Comparison of ENCODE assay signal across 23 cellular contexts in genomic region chr9:109450346-109450745, GRCh38. TPM values are rescaled to one million over a fixed set of nuclear protein-coding genes. Genes with fewer than 3 reads are reported as not detected.
DNase-seq lines count a peak whose midpoint lies in the region; ATAC-seq, FAIRE-seq and TF ChIP-seq lines count a peak whose summit lies in the region.
"Had no signal": no experiment of that assay in that cellular context is flagged by ENCODE, and none has a peak within 500 bp of the region (broad histone marks: within the 10 kb centered on the region; RNA-seq: fewer than 3 reads in every experiment).

No MANE protein-coding gene starts in this region.

- H4K20me1 ChIP-seq in IMR-90 (ENCODE audit: insufficient read depth, low read length) (no peaks in the 10 kb centered on the region), keratinocyte (ENCODE audit: control insufficient read depth, extremely low read depth, insufficient read depth, low read length) (no peaks in the 10 kb centered on the region)
- H4K20me1 ChIP-seq: BLaER1 had no signal

- no peak overlapping the region for H2AK5ac ChIP-seq in IMR-90 (ENCODE audit: low read depth, low read length)

- H3K4me2 ChIP-seq in IMR-90 (ENCODE audit: low read depth, low read length) = no peak overlapping the region
- H3K4me2 ChIP-seq in keratinocyte (ENCODE audit: control insufficient read depth, extremely low read depth, insufficient read depth, low read depth, low read length) = no peak overlapping the region
- H3K4me2 ChIP-seq: BLaER1 had no signal

- dilution Hi-C loops in IMR-90 (cut with HindIII; ENCODE audit: low sequenced_read_pairs, unreplicated experiment) (no loop called here), keratinocyte (cut with MboI; ENCODE audit: extremely low pct_ligation_motif_present, low sequenced_read_pairs) (no loop called here)

- H3K4me1 ChIP-seq in IMR-90 (ENCODE audit: control insufficient read depth, insufficient read depth, low read length) (peaks cover 8% of the 10 kb centered on the region; the same call in 1 of the 2 replicates), keratinocyte (ENCODE audit: control insufficient read depth, extremely low read depth, insufficient read depth, low read length) (peaks cover 54% of the 10 kb centered on the region), skeletal muscle tissue (ENCODE audit: control insufficient read depth in 3 of 3, insufficient read depth in 3 of 3, low read length in 3 of 3) (peaks cover 6 to 31% (median 12%) of the 10 kb centered on the region in 3 donors), heart left ventricle (peaks cover 0 to 5% (median 0%) of the 10 kb centered on the region in 12 donors)

- H2BK5ac ChIP-seq in IMR-90 (ENCODE audit: low read depth, low read length, poor library complexity, severe bottlenecking) = no peak overlapping the region

- TF ChIP-seq CTCF in IMR-90 (conservative IDR thresholded peaks at IDR 0.05; ENCODE audit: low read depth, low read length) = no peak
- TF ChIP-seq CTCF in keratinocyte (optimal IDR thresholded peaks at IDR 0.05 in 1 of 3, IDR thresholded peaks at IDR 0.05 in 1 of 3, conservative IDR thresholded peaks at IDR 0.05 in 1 of 3; ENCODE audit: extremely low read depth in 1 of 3, insufficient read depth in 2 of 3, low read length in 3 of 3) = no peak
- no peak for TF ChIP-seq CTCF in heart left ventricle (IDR thresholded peaks at IDR 0.05)

- H3K23ac ChIP-seq in IMR-90 (ENCODE audit: low read depth, low read length) = no peak overlapping the region

- no peaks in the 10 kb centered on the region; the same call in none of the 2 replicates for H3K27me3 ChIP-seq in IMR-90 (ENCODE audit: control insufficient read depth, insufficient read depth, low read length)
- H3K27me3 ChIP-seq in keratinocyte (ENCODE audit: control insufficient read depth, extremely low read depth, insufficient read depth, low read length) = no peaks in the 10 kb centered on the region
- no peaks in the 10 kb centered on the region for H3K27me3 ChIP-seq in skeletal muscle tissue (ENCODE audit: control insufficient read depth in 3 of 3, insufficient read depth in 3 of 3, low read length in 3 of 3)
- H3K27me3 ChIP-seq in heart left ventricle = peaks cover 0 to 4% (median 0%) of the 10 kb centered on the region in 9 donors
- H3K27me3 ChIP-seq: BLaER1 had no signal

- no peaks in the 10 kb centered on the region for H3K36me3 ChIP-seq in IMR-90 (ENCODE audit: control insufficient read depth, insufficient read depth, low read length)
- peaks cover 3 to 12% of the 10 kb centered on the region in 2 experiments for H3K36me3 ChIP-seq in keratinocyte (ENCODE audit: control insufficient read depth in 2 of 2, extremely low read depth in 1 of 2, insufficient read depth in 2 of 2, low read length in 2 of 2)
- H3K36me3 ChIP-seq in skeletal muscle tissue (ENCODE audit: control insufficient read depth in 3 of 3, insufficient read depth in 3 of 3, low read length in 3 of 3) = peaks cover 0 to 3% (median under 1%) of the 10 kb centered on the region in 3 donors
- no peaks in the 10 kb centered on the region for H3K36me3 ChIP-seq in heart left ventricle
- H3K36me3 ChIP-seq: BLaER1 had no signal

- DNase-seq in IMR-90 (peak; percentile 12), amniotic epithelial cell (ENCODE audit: low read depth) (peak; percentile 37), keratinocyte (ENCODE audit: low read depth, low spot score) (no peak), heart left ventricle (no peak), retina (no peak), GM19239 (ENCODE audit: insufficient read length, low spot score) (no peak)
- DNase-seq: ACHN; CD4-positive, alpha-beta memory T cell; DMS153; EL; GF-D8; H7; MM.1S; NCI-H1105; NCI-H2029 treated with DMSO at 0.1 percent for 48 hours; NCI-H226; NCI-H510A treated with DMSO at 0.1 percent for 48 hours; NCI-H748 treated with DMSO at 0.1 percent for 48 hours had no signal

- H3K9ac ChIP-seq in IMR-90 (ENCODE audit: low read depth, low read length) (no peak overlapping the region), keratinocyte (ENCODE audit: control insufficient read depth, extremely low read depth, insufficient read depth, low read length) (no peak overlapping the region), skeletal muscle tissue (ENCODE audit: low read depth in 1 of 3, low read length in 3 of 3) (no peak overlapping the region)
- H3K9ac ChIP-seq: BLaER1 had no signal

- H2BK20ac ChIP-seq in IMR-90 (ENCODE audit: low read depth, low read length) = no peak overlapping the region

- no peak overlapping the region for H2AK9ac ChIP-seq in IMR-90 (replicated peaks; ENCODE audit: low read depth, low read length, poor library complexity)

- no TSS peak for BruUV-seq in IMR-90 (replicated peaks; lab: Mats Ljungman, UMichigan)

- H3K9me3 ChIP-seq in IMR-90 (ENCODE audit: control insufficient read depth, insufficient read depth, low read length) (no peaks in the 10 kb centered on the region), keratinocyte (ENCODE audit: control insufficient read depth, low read depth, low read length) (no peaks in the 10 kb centered on the region), skeletal muscle tissue (ENCODE audit: control insufficient read depth in 3 of 3, low read length in 3 of 3) (no peaks in the 10 kb centered on the region), heart left ventricle (no peaks in the 10 kb centered on the region)
- H3K9me3 ChIP-seq: BLaER1 had no signal

- no peak overlapping the region for H4K5ac ChIP-seq in IMR-90 (ENCODE audit: low read depth, low read length)

- H3K56ac ChIP-seq in IMR-90 (ENCODE audit: extremely low read depth, insufficient read depth, low read length) = no peak overlapping the region

- no peak overlapping the region for H4K8ac ChIP-seq in IMR-90 (ENCODE audit: low read depth in 2 of 2, low read length in 2 of 2)

- no peaks in the 10 kb centered on the region for H3K79me2 ChIP-seq in keratinocyte (ENCODE audit: control insufficient read depth, insufficient read depth, low read length)

- TF ChIP-seq POLR2A in IMR-90 (IDR thresholded peaks at IDR 0.05; ENCODE audit: low read depth, low read length) = no peak
- no peak for TF ChIP-seq POLR2A in heart left ventricle (IDR thresholded peaks at IDR 0.05)

- intact Hi-C loops in IMR-90 (cut with micrococcal nuclease) = no loop called here
- intact Hi-C loops in heart left ventricle (cut with DNase I) = no loop called here

- WGBS in IMR-90 (ENCODE audit: extremely low coverage in 2 of 2, insufficient read length in 1 of 2), 2 experiments = no CpG with 5 or more reads among the region's 3 CpGs
- WGBS in heart left ventricle, 4 donors = 53 to 87% (median 70%) methylated on average over 3 of the region's 3 CpGs

- CTCF ChIA-PET in IMR-90 (lab: Yijun Ruan, JAX) = interaction anchor here (2.3 kb wide), 1 partner anchor 19 kb away, joined by 9 read pairs; no protein-coding TSS in a partner anchor

- H2BK120ac ChIP-seq in IMR-90 (ENCODE audit: low read depth, low read length) = no peak overlapping the region

- in situ Hi-C loops in IMR-90 (cut with MboI; ENCODE audit: low sequenced_read_pairs) = no loop called here

- POLR2A ChIA-PET in IMR-90 (lab: Charles Lee; ENCODE audit: unreplicated experiment) = no interaction called here

- no peak overlapping the region for H3K14ac ChIP-seq in IMR-90 (replicated peaks; ENCODE audit: low read depth, low read length)

- no peak overlapping the region for H4K91ac ChIP-seq in IMR-90 (ENCODE audit: insufficient read depth, low read depth, low read length)

- no peak overlapping the region for H3K27ac ChIP-seq in IMR-90 (ENCODE audit: insufficient read depth, low read length)
- peak overlapping the region; percentile 37 for H3K27ac ChIP-seq in keratinocyte (ENCODE audit: control insufficient read depth, insufficient read depth, low read length)
- peak overlapping the region; percentile 71 for H3K27ac ChIP-seq in skeletal muscle tissue (ENCODE audit: low read depth, low read length)
- H3K27ac ChIP-seq in heart left ventricle = no peak overlapping the region
- H3K27ac ChIP-seq: BLaER1, RWPE1 had no signal

- FAIRE-seq in keratinocyte (lab: Jason Lieb, UNC) (no peak), GM19239 (lab: Jason Lieb, UNC) (no peak)
- FAIRE-seq: K562 had no signal

- no peak overlapping the region for H2BK15ac ChIP-seq in IMR-90 (ENCODE audit: low read depth, low read length)

- ATAC-seq in IMR-90 (ENCODE audit: low read depth) = no peak
- no peak for ATAC-seq in heart left ventricle
- ATAC-seq: K562, SK-N-SH treated with all-trans-retinoic acid at 6 μM for 48 hours had no signal

- TF ChIP-seq RAD21 in IMR-90 (IDR thresholded peaks at IDR 0.05; ENCODE audit: low read length) = no peak

- H3K79me1 ChIP-seq in IMR-90 (ENCODE audit: low read depth in 1 of 2, low read length in 2 of 2) = no peaks in the 10 kb centered on the region

- H3K9me1 ChIP-seq in IMR-90 (ENCODE audit: insufficient read depth, low read length) = 0 out of 2 replicates have a peak, but pooled peaks cover 5% of the 10 kb centered on the region
- no peaks in the 10 kb centered on the region for H3K9me1 ChIP-seq in keratinocyte (ENCODE audit: control insufficient read depth, extremely low read depth, insufficient read depth, low read length)

- H3K4me3 ChIP-seq in IMR-90 (ENCODE audit: insufficient read depth, low read depth, low read length) = no peak overlapping the region
- H3K4me3 ChIP-seq in keratinocyte (ENCODE audit: control insufficient read depth in 2 of 3, extremely low read depth in 1 of 3, insufficient read depth in 2 of 3, low read depth in 1 of 3, low read length in 3 of 3) = no peak overlapping the region
- no peak overlapping the region for H3K4me3 ChIP-seq in skeletal muscle tissue (ENCODE audit: low read length in 3 of 3)
- H3K4me3 ChIP-seq in heart left ventricle = no peak overlapping the region
- H3K4me3 ChIP-seq: BLaER1, K562 had no signal

- no peak overlapping the region for H3K18ac ChIP-seq in IMR-90 (ENCODE audit: low read depth, low read length)

- no peak overlapping the region for H3K4ac ChIP-seq in IMR-90 (ENCODE audit: low read depth, low read length)

- H2AFZ ChIP-seq in IMR-90 (replicated peaks; ENCODE audit: low read length, poor library complexity) = no peak overlapping the region
- H2AFZ ChIP-seq in keratinocyte (ENCODE audit: control insufficient read depth, low read length) = no peak overlapping the region

RNA-seq across cellular contexts. Expression of gene PTPN3, which starts 47.8 kb away (rescaled TPM):
- total RNA-seq in IMR-90 (2012; rRNA removed) (0.72 and 0.83 TPM in 2 replicates), skeletal muscle tissue (7.8 TPM), heart left ventricle (10 to 100 TPM; 22.1 to 77.0 (median 52.3) TPM)
- polyA plus RNA-seq in IMR-90 (2012; rRNA removed) (0.79 and 0.89 TPM in 2 replicates), keratinocyte (15.9 to 20.6 TPM (median 19.9 TPM) in 3 replicates), heart left ventricle (10 to 100 TPM in 1 of 2 donors, 1 to 10 TPM in 1; 6.9 to 14.6 TPM)
- polyA plus RNA-seq in IMR-90 (2012; cell fraction: cytosol; rRNA removed) = 0.27 and 0.34 TPM in 2 replicates
- polyA plus RNA-seq in IMR-90 (2012; cell fraction: nucleus; rRNA removed; ENCODE audit: low replicate concordance) = 0.85 and 1.8 TPM in 2 replicates
- polyA plus RNA-seq in keratinocyte (2011; ENCODE audit: low read depth) = 8.3 TPM
- polyA plus RNA-seq in keratinocyte (2011; cell fraction: cytosol; rRNA removed) = 15.4 and 21.3 TPM in 2 replicates
- 34.5 and 35.5 TPM in 2 replicates for polyA plus RNA-seq in keratinocyte (2011; cell fraction: nucleus; rRNA removed)
- 13.4 and 15.9 TPM in 2 replicates for polyA plus RNA-seq in keratinocyte (2012; ENCODE audit: low replicate concordance)
- 24.3 to 36.2 TPM (median 33.0 TPM) in 3 replicates for polyA minus RNA-seq in keratinocyte
- polyA minus RNA-seq in keratinocyte (2011; cell fraction: cytosol; rRNA and poly(A)+ RNA removed) = 17.8 TPM
- polyA minus RNA-seq in keratinocyte (2011; cell fraction: nucleus; rRNA and poly(A)+ RNA removed) = 23.1 and 35.5 TPM in 2 replicates
- total RNA-seq: CD4-positive, alpha-beta memory T cell had no signal
- polyA plus RNA-seq: CD4-positive, alpha-beta memory T cell; K562 had no signal

Comparison
In these comparisons a context has a peak if more than half of its experiments do, and no peak if none do; other contexts are left out.
1. DNase-seq: peak in IMR-90 (single experiment) and amniotic epithelial cell (single experiment); none in keratinocyte (single experiment), heart left ventricle (0 of 5), retina (single experiment) and GM19239 (single experiment).
2. H3K27ac ChIP-seq: peak in keratinocyte (single experiment) and skeletal muscle tissue (single experiment); none in IMR-90 (single experiment) and heart left ventricle (0 of 12).